Comparison of ENCODE assay signal across 8 cellular contexts in genomic region chr6:31834367-31834703, GRCh38.
DNase-seq lines count a peak whose midpoint lies in the region; ATAC-seq, FAIRE-seq and TF ChIP-seq lines count a peak whose summit lies in the region.

No MANE protein-coding gene starts in this region.

- peak overlapping the region; percentile 98 for H3K27ac Mint-ChIP-seq in T-helper 1 cell treated with Interleukin-12 subunit alpha and Interleukin-12 subunit beta and Interleukin-4 antibody, amounts not matched to agents 30 μg/mL and 1 μg/mL, for 36 hours

- H3K27me3 Mint-ChIP-seq in T-helper 1 cell treated with Interleukin-12 subunit alpha and Interleukin-12 subunit beta and Interleukin-4 antibody, amounts not matched to agents 30 μg/mL and 1 μg/mL, for 36 hours (ENCODE audit: low read depth), result no peaks in the 10 kb centered on the region

- no peaks in the 10 kb centered on the region for H3K27me3 ChIP-seq in layer of hippocampus (ENCODE audit: control insufficient read depth, insufficient read depth, low read length)

- TF ChIP-seq CTCF in D721Med (IDR thresholded peaks at IDR 0.05; ENCODE audit: insufficient read depth, missing control alignments), result no peak

- H3K4me1 Mint-ChIP-seq in T-helper 1 cell treated with Interleukin-12 subunit alpha and Interleukin-12 subunit beta and Interleukin-4 antibody, amounts not matched to agents 30 μg/mL and 1 μg/mL, for 36 hours (ENCODE audit: low read depth), result peaks cover 34% of the 10 kb centered on the region

- H3K27ac ChIP-seq in cingulate gyrus (ENCODE audit: low read depth, low read length) (peak overlapping the region; percentile 95), layer of hippocampus (ENCODE audit: low read depth, low read length) (peak overlapping the region; percentile 94)

- FAIRE-seq in D721Med (lab: Jason Lieb, UNC), result no peak
- no peak for FAIRE-seq in H54 (lab: Jason Lieb, UNC)

- H3K9me3 Mint-ChIP-seq in T-helper 1 cell treated with Interleukin-12 subunit alpha and Interleukin-12 subunit beta and Interleukin-4 antibody, amounts not matched to agents 30 μg/mL and 1 μg/mL, for 36 hours, result no peaks in the 10 kb centered on the region

- H3K4me3 Mint-ChIP-seq in T-helper 1 cell treated with Interleukin-12 subunit alpha and Interleukin-12 subunit beta and Interleukin-4 antibody, amounts not matched to agents 30 μg/mL and 1 μg/mL, for 36 hours, result peak overlapping the region; percentile 95

- ATAC-seq in HG03469 (IDR thresholded peaks at IDR 0.05; ENCODE audit: unreplicated experiment), result no peak

- peak; percentile 61 for TF ChIP-seq POLR2A in H54 (IDR thresholded peaks at IDR 0.05; ENCODE audit: low read depth, low read length)

- DNase-seq in D721Med (ENCODE audit: insufficient read length, low spot score) (peak; percentile 95), H54 (ENCODE audit: insufficient read length, low spot score) (peak; percentile 78), NCI-H1694 (lab: John Stamatoyannopoulos, UW) (peak; percentile 57)
- peak; percentile 69 for DNase-seq in stimulated activated CD4-positive, alpha-beta T cell treated with anti-CD3 and anti-CD28 coated beads, Interleukin-4, amount 100 ng/mL, for 1 hour

- peaks cover 35% of the 10 kb centered on the region for H3K36me3 Mint-ChIP-seq in T-helper 1 cell treated with Interleukin-12 subunit alpha and Interleukin-12 subunit beta and Interleukin-4 antibody, amounts not matched to agents 30 μg/mL and 1 μg/mL, for 36 hours (ENCODE audit: low read depth)
